In genomic region chr10:102113261-102113955, GRCh38 we compare ENCODE assay signal across 9 cellular contexts. TPM values are rescaled to one million over a fixed set of nuclear protein-coding genes. Genes with fewer than 3 reads are reported as not detected.
DNase-seq lines count a peak whose midpoint lies in the region; TF ChIP-seq lines count a peak whose summit lies in the region.
"Had no signal": no experiment of that assay in that cellular context is flagged by ENCODE, and none has a peak within 500 bp of the region (broad histone marks: within the 10 kb centered on the region; RNA-seq: fewer than 3 reads in every experiment).

No MANE protein-coding gene starts in this region.

- peak overlapping the region; percentile 66; the same call in 1 of the 2 replicates for H3K4me3 ChIP-seq in PC-9
- peak overlapping the region; percentile 92 for H3K4me3 ChIP-seq in epithelial cell of esophagus (ENCODE audit: low read length)
- peak overlapping the region; percentile 69 for H3K4me3 ChIP-seq in ovary

- H3K27ac ChIP-seq in PC-9 (no peak overlapping the region), ovary (peak overlapping the region; percentile 70 to 81)

- H3K79me2 ChIP-seq in PC-9 (ENCODE audit: low read depth), result peaks cover 13% of the 10 kb centered on the region

- no peak overlapping the region for H3K27ac Mint-ChIP-seq in Calu3 (ENCODE audit: unreplicated experiment)

- WGBS in ovary, 3 donors, result 42 to 55% (median 55%) methylated on average over 6 to 7 of the region's 7 CpGs

- H3K9me2 ChIP-seq in PC-9 (ENCODE audit: insufficient read depth), result no peaks in the 10 kb centered on the region

- peaks cover 16% of the 10 kb centered on the region for H3K36me3 Mint-ChIP-seq in Calu3 (ENCODE audit: insufficient read depth, unreplicated experiment)

- H3K4me3 Mint-ChIP-seq in Calu3 (ENCODE audit: low read depth, unreplicated experiment), result peak overlapping the region; percentile 85

- H3K27me3 Mint-ChIP-seq in Calu3 (ENCODE audit: unreplicated experiment), result no peaks in the 10 kb centered on the region

- TSS peak; percentile 36 for BruUV-seq in Calu3 (replicated peaks; lab: Mats Ljungman, UMichigan)
- BruUV-seq in PC-9 (replicated peaks; lab: Mats Ljungman, UMichigan), result TSS peak; percentile 26

- no peaks in the 10 kb centered on the region for H3F3A ChIP-seq in PC-9 (ENCODE audit: insufficient read depth, low read depth)

- H3K9me3 ChIP-seq in PC-9 (ENCODE audit: insufficient read depth, low read depth) (no peaks in the 10 kb centered on the region), ovary (no peaks in the 10 kb centered on the region)
- H3K9me3 ChIP-seq: body of pancreas had no signal

- CTCF ChIA-PET in Calu3 (lab: Charles Lee), result interaction anchor here (0.7 kb wide), 3 partner anchors 19 to 380 kb away, joined by 3 to 5 read pairs (median 4); partner anchors contain the start of gene PPRC1
- CTCF ChIA-PET in PC-9 (lab: Charles Lee), result interaction anchor here (0.6 kb wide), 1 partner anchor 12 kb away, joined by 10 read pairs; no protein-coding TSS in a partner anchor

- POLR2A ChIA-PET in PC-9 (lab: Charles Lee; ENCODE audit: unreplicated experiment), result no interaction called here

- intact Hi-C loops in Calu3 (cut with micrococcal nuclease; ENCODE audit: unreplicated experiment), result no loop called here
- intact Hi-C loops in PC-9 (cut with micrococcal nuclease; ENCODE audit: unreplicated experiment), result no loop called here
- intact Hi-C loops in ovary (cut with DNase I), result loop anchor here in 1 of 4 donors (10.0 kb wide), 1 partner anchor 49 kb away; the partner anchor contains the start of gene HPS6

- no peak for TF ChIP-seq POLR2A in ovary (IDR thresholded peaks at IDR 0.05)

- TF ChIP-seq CTCF in Calu3 (IDR thresholded peaks at IDR 0.05; ENCODE audit: unreplicated experiment), result no peak
- no peak for TF ChIP-seq CTCF in PC-9 (conservative IDR thresholded peaks at IDR 0.05)
- no peak for TF ChIP-seq CTCF in epithelial cell of esophagus (IDR thresholded peaks at IDR 0.05; ENCODE audit: insufficient read depth, low read depth, low read length, missing control alignments)
- no peak for TF ChIP-seq CTCF in ovary (IDR thresholded peaks at IDR 0.05)

- DNase-seq in Calu3, result no peak
- DNase-seq in PC-9, result no peak
- peak; percentile 96 for DNase-seq in epithelial cell of esophagus (ENCODE audit: low read depth)
- DNase-seq in ovary, result no peak
- DNase-seq in NCI-H2171 treated with DMSO at 0.1 percent for 48 hours (lab: John Stamatoyannopoulos, UW), result no peak
- DNase-seq in iPS-NIHi7 (ENCODE audit: extremely low spot score), result no peak
- DNase-seq in HPDE6-E6E7 (ENCODE audit: extremely low spot score), result no peak
- no peak for DNase-seq in HT-29 (ENCODE audit: low spot score)

- H3K9me3 Mint-ChIP-seq in Calu3 (ENCODE audit: low read depth, unreplicated experiment), result no peaks in the 10 kb centered on the region

- peaks cover 39% of the 10 kb centered on the region for H3K4me1 Mint-ChIP-seq in Calu3 (ENCODE audit: low read depth, unreplicated experiment)

- H3K4me1 ChIP-seq in PC-9 (replicated peaks; ENCODE audit: insufficient read depth) (no peaks in the 10 kb centered on the region; the same call in 1 of the 2 replicates), ovary (ENCODE audit: insufficient read depth) (peaks cover 22% of the 10 kb centered on the region)

- H4K20me1 ChIP-seq in PC-9 (ENCODE audit: insufficient read depth), result no peaks in the 10 kb centered on the region; the same call in 1 of the 2 replicates

- H3K27me3 ChIP-seq in PC-9 (ENCODE audit: insufficient read depth, low read depth) (no peaks in the 10 kb centered on the region), ovary (no peaks in the 10 kb centered on the region)
- H3K27me3 ChIP-seq: body of pancreas had no signal

- TF ChIP-seq EP300 in ovary (IDR thresholded peaks at IDR 0.05), result no peak

- peak overlapping the region; percentile 78 for H3K4me2 ChIP-seq in PC-9

- no peaks in the 10 kb centered on the region for H3K36me3 ChIP-seq in PC-9 (ENCODE audit: low read depth)
- H3K36me3 ChIP-seq in ovary, result no peaks in the 10 kb centered on the region

- H2AFZ ChIP-seq in PC-9, result no peak overlapping the region

RNA-seq across cellular contexts. Expression of gene LDB1, which starts 6.8 kb away (rescaled TPM):
- 25.8 and 27.5 TPM in 2 replicates for total RNA-seq in Calu3 (2022)
- 31.2 and 38.5 TPM in 2 replicates for total RNA-seq in PC-9 (2021)
- 100 to 1,000 TPM in 4 of 7 donors, 10 to 100 TPM in 3; 59.0 to 141 (median 113) TPM for total RNA-seq in ovary
- polyA plus RNA-seq in ovary, result 10 to 100 TPM; 72.0 to 93.2 TPM
- 37.4 and 40.3 TPM in 2 replicates for total RNA-seq in HT-29 (2014; rRNA removed; shearing (Covaris generic))

RNA-seq across cellular contexts. Expression of gene PPRC1, which starts 19.4 kb away (rescaled TPM):
- total RNA-seq in Calu3 (2022) (43.9 and 49.3 TPM in 2 replicates), PC-9 (2021) (22.9 and 25.1 TPM in 2 replicates), ovary (10 to 100 TPM; 11.8 to 68.7 (median 44.5) TPM)
- 10 to 100 TPM; 17.4 to 18.1 TPM for polyA plus RNA-seq in ovary
- total RNA-seq in HT-29 (2014; rRNA removed; shearing (Covaris generic)), result 41.8 and 51.2 TPM in 2 replicates

RNA-seq across cellular contexts. Expression of gene NOLC1, which starts 38.8 kb away (rescaled TPM):
- total RNA-seq in Calu3 (2022) (78.4 and 93.3 TPM in 2 replicates), PC-9 (2021) (58.3 and 59.5 TPM in 2 replicates), ovary (10 to 100 TPM; 32.7 to 68.1 (median 50.2) TPM)
- 10 to 100 TPM; 32.0 to 88.8 TPM for polyA plus RNA-seq in ovary
- 79.1 and 88.7 TPM in 2 replicates for total RNA-seq in HT-29 (2014; rRNA removed; shearing (Covaris generic))

RNA-seq across cellular contexts. Expression of gene HPS6, which starts 48.3 kb away (rescaled TPM):
- total RNA-seq in Calu3 (2022), result 14.7 and 16.9 TPM in 2 replicates
- 12.5 and 16.9 TPM in 2 replicates for total RNA-seq in PC-9 (2021)
- 10 to 100 TPM; 14.4 to 20.9 (median 16.9) TPM for total RNA-seq in ovary
- 1 to 10 TPM; 2.6 to 7.6 TPM for polyA plus RNA-seq in ovary
- 42.1 and 47.5 TPM in 2 replicates for total RNA-seq in HT-29 (2014; rRNA removed; shearing (Covaris generic))

RNA-seq across cellular contexts. Expression of gene ARMH3, which starts 57.4 kb away (rescaled TPM):
- total RNA-seq in Calu3 (2022) (14.1 and 14.5 TPM in 2 replicates), PC-9 (2021) (12.0 and 12.8 TPM in 2 replicates), ovary (10 to 100 TPM in 6 of 7 donors, 1 to 10 TPM in 1; 9.1 to 24.2 (median 18.1) TPM)
- polyA plus RNA-seq in ovary, result 10 to 100 TPM; 17.9 to 20.4 TPM
- 8.4 and 9.2 TPM in 2 replicates for total RNA-seq in HT-29 (2014; rRNA removed; shearing (Covaris generic))
